ENCODE assay signal across 8 cellular contexts in genomic region chr15:41284425-41285177, GRCh38. TPM values are rescaled to one million over a fixed set of nuclear protein-coding genes. Genes with fewer than 3 reads are reported as not detected.
A peak's percentile ranks its signal among the peaks of the same experiment; 100 is the strongest.
DNase-seq lines count a peak whose midpoint lies in the region; ATAC-seq, FAIRE-seq and TF ChIP-seq lines count a peak whose summit lies in the region.

No MANE protein-coding gene starts in this region.

- TF ChIP-seq CTCF in Loucy (conservative IDR thresholded peaks at IDR 0.05; ENCODE audit: low read length), result no peak
- no peak for TF ChIP-seq CTCF in K562 (IDR thresholded peaks at IDR 0.05 in 2 of 3, conservative IDR thresholded peaks at IDR 0.05 in 1 of 3; ENCODE audit: insufficient read depth in 2 of 3, low read depth in 1 of 3, low read length in 3 of 3)
- TF ChIP-seq CTCF in smooth muscle cell (IDR thresholded peaks at IDR 0.05; ENCODE audit: borderline replicate concordance, insufficient read depth, poor library complexity, severe bottlenecking), result no peak

- peak overlapping the region; percentile 98 for H3K9ac ChIP-seq in Loucy (ENCODE audit: low read depth, low read length, poor library complexity, severe bottlenecking)
- H3K9ac ChIP-seq in K562 (ENCODE audit: insufficient read depth in 1 of 2, low read depth in 2 of 2, low read length in 2 of 2), result peak overlapping the region; percentile 98 to 100
- H3K9ac ChIP-seq in iPS-20b (ENCODE audit: low read depth, low read length), result peak overlapping the region; percentile 99
- H3K9ac ChIP-seq in smooth muscle cell (ENCODE audit: low read depth), result peak overlapping the region; percentile 81

- in situ Hi-C loops in K562 (cut with MboI), result no loop called here

- WGBS in K562 (ENCODE audit: insufficient coverage, low coverage, missing lambda C conversion rate), result 0% methylated on average over 20 of the region's 20 CpGs
- 2% methylated on average over 20 of the region's 20 CpGs for WGBS in smooth muscle cell (ENCODE audit: low lambda C conversion rate)

- TF ChIP-seq RAD21 in K562 (CRISPR knock-in tag; conservative IDR thresholded peaks at IDR 0.05 in 1 of 2, IDR thresholded peaks at IDR 0.05 in 1 of 2), result no peak

- peak; percentile 24 for ATAC-seq in K562
- ATAC-seq in GM19467 (IDR thresholded peaks at IDR 0.05; ENCODE audit: unreplicated experiment), result no peak
- ATAC-seq in HG03139 (IDR thresholded peaks at IDR 0.05; ENCODE audit: unreplicated experiment), result no peak

- intact Hi-C loops in K562 (cut with micrococcal nuclease), result loop anchor here (2.0 to 5.0 kb wide), 2 partner anchors 48 to 52 kb away; partner anchors contain the start of genes NUSAP1 and OIP5

- no peaks in the 10 kb centered on the region for H3K9me2 ChIP-seq in Loucy (replicated peaks; ENCODE audit: low read depth, low read length)

- DNase-seq in DMS 273 (lab: John Stamatoyannopoulos, UW; ENCODE audit: unreplicated experiment), result peak; percentile 40
- DNase-seq in DMS 273 treated with DMSO at 0.1 percent for 48 hours (lab: John Stamatoyannopoulos, UW), result no peak
- peak in 2 of 4 experiments; percentile 46 to 47 for DNase-seq in K562 (ENCODE audit: extremely low read depth in 1 of 4, low spot score in 3 of 4)
- DNase-seq in smooth muscle cell (lab: John Stamatoyannopoulos, UW; ENCODE audit: unreplicated experiment), result no peak

- H3K4me2 ChIP-seq in Loucy (ENCODE audit: low read depth, low read length, poor library complexity, severe bottlenecking), result peak overlapping the region; percentile 69
- H3K4me2 ChIP-seq in K562 (ENCODE audit: insufficient read depth, low read length), result peak overlapping the region; percentile 94
- peak overlapping the region; percentile 98 for H3K4me2 ChIP-seq in smooth muscle cell

- H3K9me3 ChIP-seq in Loucy (ENCODE audit: insufficient read depth, low read depth, low read length) (no peaks in the 10 kb centered on the region), K562 (replicated peaks; ENCODE audit: control insufficient read depth, insufficient read depth, low read depth, low read length) (no peaks in the 10 kb centered on the region), iPS-20b (ENCODE audit: insufficient read depth, low read depth, low read length) (no peaks in the 10 kb centered on the region), smooth muscle cell (replicated peaks; ENCODE audit: low read depth) (no peaks in the 10 kb centered on the region)

- CTCF ChIA-PET in K562 (lab: Yijun Ruan, JAX; ENCODE audit: low intra/inter-chr PET ratio), result no interaction called here

- TSS peak; percentile 48 for BruUV-seq in K562 (replicated peaks; lab: Mats Ljungman, UMichigan)

- H4K20me1 ChIP-seq in Loucy (ENCODE audit: insufficient read depth, low read length, poor library complexity, severe bottlenecking), result peaks cover 52% of the 10 kb centered on the region
- peaks cover 4% of the 10 kb centered on the region; the same call in 1 of the 2 replicates for H4K20me1 ChIP-seq in K562 (replicated peaks; ENCODE audit: control insufficient read depth, insufficient read depth, low read length)
- H4K20me1 ChIP-seq in smooth muscle cell (ENCODE audit: low read depth), result peaks cover 6% of the 10 kb centered on the region

- H3K27ac ChIP-seq in K562 (ENCODE audit: extremely low read depth, low read depth, low read length) (peak overlapping the region; percentile 98), iPS-20b (ENCODE audit: low read length) (peak overlapping the region; percentile 62), smooth muscle cell (ENCODE audit: low read depth) (peak overlapping the region; percentile 88)

- H3K27me3 ChIP-seq in Loucy (ENCODE audit: insufficient read depth, low read length, poor library complexity, severe bottlenecking), result peaks cover 5% of the 10 kb centered on the region
- H3K27me3 ChIP-seq in K562 (ENCODE audit: control insufficient read depth in 2 of 2, insufficient read depth in 2 of 2, low read length in 2 of 2), result no peaks in the 10 kb centered on the region
- no peaks in the 10 kb centered on the region for H3K27me3 ChIP-seq in iPS-20b (ENCODE audit: insufficient read depth, low read length)
- no peaks in the 10 kb centered on the region for H3K27me3 ChIP-seq in smooth muscle cell (ENCODE audit: low read depth)

- no peak for TF ChIP-seq POLR2A in K562 (conservative IDR thresholded peaks at IDR 0.05)

- TF ChIP-seq EP300 in K562 (IDR thresholded peaks at IDR 0.05; ENCODE audit: low read length), result no peak; the same call in 1 of the 2 replicates

- H3K4me3 ChIP-seq in Loucy (ENCODE audit: low read length, poor library complexity, severe bottlenecking) (peak overlapping the region; percentile 90), K562 (peak overlapping the region; percentile 87), iPS-20b (ENCODE audit: low read length) (peak overlapping the region; percentile 98), smooth muscle cell (peak overlapping the region; percentile 89)

- H2AFZ ChIP-seq in Loucy (ENCODE audit: low read length) (peak overlapping the region; percentile 76; the same call in 1 of the 2 replicates), K562 (ENCODE audit: low read depth, low read length) (peak overlapping the region; percentile 94), smooth muscle cell (ENCODE audit: low read depth) (peak overlapping the region; percentile 62)

- no peaks in the 10 kb centered on the region for H3K9me1 ChIP-seq in K562 (ENCODE audit: control insufficient read depth, insufficient read depth, low read length)

- POLR2A ChIA-PET in K562 (lab: Yijun Ruan, JAX), result interaction anchor here (1.1 to 2.1 kb wide), 4 partner anchors 10 to 48 kb away, joined by 3 to 9 read pairs (median 6); partner anchors contain the start of genes NUSAP1 and OIP5

- peaks cover 38% of the 10 kb centered on the region for H3K4me1 ChIP-seq in Loucy (ENCODE audit: insufficient read depth, low read length, poor library complexity, severe bottlenecking)
- H3K4me1 ChIP-seq in K562 (replicated peaks in 1 of 2; ENCODE audit: control insufficient read depth in 2 of 2, insufficient read depth in 2 of 2, low read length in 2 of 2), result peaks cover 8 to 12% of the 10 kb centered on the region in 2 experiments; a peak in 4 of 5 replicates
- peaks cover 5% of the 10 kb centered on the region; the same call in 1 of the 2 replicates for H3K4me1 ChIP-seq in iPS-20b (ENCODE audit: insufficient read depth, low read length)
- peaks cover 12% of the 10 kb centered on the region for H3K4me1 ChIP-seq in smooth muscle cell (ENCODE audit: low read depth)

- H3K79me2 ChIP-seq in Loucy (ENCODE audit: insufficient read depth, low read length) (peaks cover 57% of the 10 kb centered on the region), K562 (ENCODE audit: control insufficient read depth, insufficient read depth, low read length) (peaks cover 53% of the 10 kb centered on the region), smooth muscle cell (ENCODE audit: low read depth) (peaks cover 47% of the 10 kb centered on the region)

- H3F3A ChIP-seq in Loucy (ENCODE audit: low read depth) (no peaks in the 10 kb centered on the region), smooth muscle cell (ENCODE audit: low read depth) (peaks cover 5% of the 10 kb centered on the region)

- peaks cover 25% of the 10 kb centered on the region for H3K36me3 ChIP-seq in Loucy (ENCODE audit: insufficient read depth, low read length)
- peaks cover 58% of the 10 kb centered on the region for H3K36me3 ChIP-seq in K562 (ENCODE audit: control insufficient read depth, insufficient read depth, low read length)
- H3K36me3 ChIP-seq in iPS-20b (ENCODE audit: insufficient read depth, low read depth, low read length), result peaks cover 52% of the 10 kb centered on the region
- peaks cover 7% of the 10 kb centered on the region for H3K36me3 ChIP-seq in smooth muscle cell (ENCODE audit: low read depth)

- peak; percentile 67 for FAIRE-seq in K562 (lab: Jason Lieb, UNC)

RNA-seq across cellular contexts. Expression of gene OIP5, which starts 47.8 kb away (rescaled TPM):
- 6.9 and 9.3 TPM in 2 replicates for total RNA-seq in K562 (2011; cell fraction: chromatin; rRNA removed; ENCODE audit: low replicate concordance)
- 11.2 and 12.8 TPM in 2 replicates for total RNA-seq in K562 (2011; cell fraction: nucleolus; rRNA removed)
- 13.7 and 14.2 TPM in 2 replicates for total RNA-seq in K562 (2011; cell fraction: nucleoplasm; rRNA removed)
- 31.7 and 48.1 TPM in 2 replicates for total RNA-seq in K562 (2014; rRNA removed)
- total RNA-seq in K562 (2014; rRNA removed; fragmentation: Illumina TruSeq; extraction: Trizol), result 35.3 and 42.0 TPM in 2 replicates
- total RNA-seq in K562 (2015; rRNA removed; fragmentation: Illumina TruSeq; extraction: Trizol), result 34.9 and 35.6 TPM in 2 replicates
- 35.7 and 36.1 TPM in 2 replicates for total RNA-seq in K562 (2021)
- 38.0 and 54.8 TPM in 2 replicates for polyA plus RNA-seq in K562 (2011; rRNA removed)
- polyA plus RNA-seq in K562 (2011; cell fraction: cytosol; rRNA removed), result 33.6 and 52.6 TPM in 2 replicates
- 12.2 and 20.1 TPM in 2 replicates for polyA plus RNA-seq in K562 (2011; cell fraction: nucleus; rRNA removed)
- 32.0 and 32.4 TPM in 2 replicates for polyA plus RNA-seq in K562 (2012)
- polyA plus RNA-seq in K562 (2014; fragmentation: Illumina TruSeq; extraction: Trizol), result 21.6 and 27.3 TPM in 2 replicates
- 10 to 100 TPM in 1 of 2 experiments, 1 to 10 TPM in 1; 8.3 to 14.5 TPM for polyA plus RNA-seq in K562 (2014; fragmentation: Nextera tagmentation; extraction: Ambion mirVana)
- polyA plus RNA-seq in K562 (2014; rRNA removed), result 40.2 and 47.9 TPM in 2 replicates
- 16.4 and 18.1 TPM in 2 replicates for polyA minus RNA-seq in K562 (2011; rRNA and poly(A)+ RNA removed)
- polyA minus RNA-seq in K562 (2011; cell fraction: cytosol; rRNA and poly(A)+ RNA removed), result 15.2 and 17.6 TPM in 2 replicates
- 8.1 and 10.9 TPM in 2 replicates for polyA minus RNA-seq in K562 (2011; cell fraction: nucleus; rRNA and poly(A)+ RNA removed)
- total RNA-seq in smooth muscle cell, result 4.2 and 4.9 TPM in 2 replicates
- polyA plus RNA-seq in smooth muscle cell, result 4.3 and 5.6 TPM in 2 replicates

RNA-seq across cellular contexts. Expression of gene NUSAP1, which starts 48.1 kb away (rescaled TPM):
- total RNA-seq in K562 (2011; cell fraction: chromatin; rRNA removed; ENCODE audit: low replicate concordance), result 234 and 251 TPM in 2 replicates
- total RNA-seq in K562 (2011; cell fraction: nucleolus; rRNA removed), result 126 and 136 TPM in 2 replicates
- 128 and 146 TPM in 2 replicates for total RNA-seq in K562 (2011; cell fraction: nucleoplasm; rRNA removed)
- 118 and 119 TPM in 2 replicates for total RNA-seq in K562 (2014; rRNA removed)
- total RNA-seq in K562 (2014; rRNA removed; fragmentation: Illumina TruSeq; extraction: Trizol), result 254 and 285 TPM in 2 replicates
- total RNA-seq in K562 (2015; rRNA removed; fragmentation: Illumina TruSeq; extraction: Trizol), result 254 TPM in 2 replicates
- 143 and 152 TPM in 2 replicates for total RNA-seq in K562 (2021)
- polyA plus RNA-seq in K562 (2011; rRNA removed), result 224 and 266 TPM in 2 replicates
- polyA plus RNA-seq in K562 (2011; cell fraction: cytosol; rRNA removed), result 159 and 162 TPM in 2 replicates
- polyA plus RNA-seq in K562 (2011; cell fraction: nucleus; rRNA removed), result 224 and 229 TPM in 2 replicates
- 135 and 139 TPM in 2 replicates for polyA plus RNA-seq in K562 (2012)
- polyA plus RNA-seq in K562 (2014; fragmentation: Illumina TruSeq; extraction: Trizol), result 203 and 242 TPM in 2 replicates
- polyA plus RNA-seq in K562 (2014; fragmentation: Nextera tagmentation; extraction: Ambion mirVana), result 100 to 1,000 TPM; 194 to 227 TPM
- polyA plus RNA-seq in K562 (2014; rRNA removed), result 157 and 170 TPM in 2 replicates
- 197 and 206 TPM in 2 replicates for polyA minus RNA-seq in K562 (2011; rRNA and poly(A)+ RNA removed)
- polyA minus RNA-seq in K562 (2011; cell fraction: cytosol; rRNA and poly(A)+ RNA removed), result 48.8 and 91.3 TPM in 2 replicates
- 117 and 184 TPM in 2 replicates for polyA minus RNA-seq in K562 (2011; cell fraction: nucleus; rRNA and poly(A)+ RNA removed)
- total RNA-seq in smooth muscle cell, result 20.7 and 39.1 TPM in 2 replicates
- 19.2 and 26.6 TPM in 2 replicates for polyA plus RNA-seq in smooth muscle cell

RNA-seq across cellular contexts. Expression of gene CHP1, which starts 53.5 kb away (rescaled TPM):
- total RNA-seq in K562 (2011; cell fraction: chromatin; rRNA removed; ENCODE audit: low replicate concordance), result 21.4 and 25.8 TPM in 2 replicates
- 10.4 and 15.0 TPM in 2 replicates for total RNA-seq in K562 (2011; cell fraction: nucleolus; rRNA removed)
- 25.0 and 30.4 TPM in 2 replicates for total RNA-seq in K562 (2011; cell fraction: nucleoplasm; rRNA removed)
- total RNA-seq in K562 (2014; rRNA removed) (61.6 and 77.7 TPM in 2 replicates), K562 (2014; rRNA removed; fragmentation: Illumina TruSeq; extraction: Trizol) (63.6 and 68.7 TPM in 2 replicates), K562 (2015; rRNA removed; fragmentation: Illumina TruSeq; extraction: Trizol) (67.6 and 69.3 TPM in 2 replicates), K562 (2021) (74.2 and 82.5 TPM in 2 replicates), smooth muscle cell (89.5 and 142 TPM in 2 replicates)
- polyA plus RNA-seq in K562 (2011; rRNA removed) (49.7 and 71.8 TPM in 2 replicates), K562 (2014; fragmentation: Illumina TruSeq; extraction: Trizol) (67.0 and 67.4 TPM in 2 replicates), K562 (2014; fragmentation: Nextera tagmentation; extraction: Ambion mirVana) (10 to 100 TPM; 75.8 to 83.4 TPM), K562 (2014; rRNA removed) (31.7 and 41.3 TPM in 2 replicates), smooth muscle cell (22.1 and 28.0 TPM in 2 replicates)
- 29.5 and 60.9 TPM in 2 replicates for polyA plus RNA-seq in K562 (2011; cell fraction: cytosol; rRNA removed)
- polyA plus RNA-seq in K562 (2011; cell fraction: nucleus; rRNA removed), result 9.7 and 16.8 TPM in 2 replicates
- polyA plus RNA-seq in K562 (2012), result 56.6 and 61.2 TPM in 2 replicates
- polyA minus RNA-seq in K562 (2011; rRNA and poly(A)+ RNA removed), result 75.5 and 113 TPM in 2 replicates
- 62.4 and 104 TPM in 2 replicates for polyA minus RNA-seq in K562 (2011; cell fraction: cytosol; rRNA and poly(A)+ RNA removed)
- polyA minus RNA-seq in K562 (2011; cell fraction: nucleus; rRNA and poly(A)+ RNA removed), result 5.1 and 9.6 TPM in 2 replicates

RNA-seq across cellular contexts. Expression of gene EXD1, which starts 54.0 kb away (rescaled TPM):
- not detected in 2 replicates for total RNA-seq in K562 (2011; cell fraction: chromatin; rRNA removed; ENCODE audit: low replicate concordance)
- total RNA-seq in K562 (2011; cell fraction: nucleolus; rRNA removed), result not detected in 2 replicates
- not detected in 2 replicates for total RNA-seq in K562 (2011; cell fraction: nucleoplasm; rRNA removed)
- total RNA-seq in K562 (2014; rRNA removed) (not detected in 2 replicates), K562 (2014; rRNA removed; fragmentation: Illumina TruSeq; extraction: Trizol) (not detected in 2 replicates), K562 (2015; rRNA removed; fragmentation: Illumina TruSeq; extraction: Trizol) (not detected in 2 replicates), K562 (2021) (not detected in 2 replicates), smooth muscle cell (0.04 TPM in 1 of 2 replicates, not detected in the other)
- polyA plus RNA-seq in K562 (2011; rRNA removed) (0.03 TPM in 1 of 2 replicates, not detected in the other), K562 (2014; fragmentation: Illumina TruSeq; extraction: Trizol) (not detected in 2 replicates), K562 (2014; fragmentation: Nextera tagmentation; extraction: Ambion mirVana) (not detected), K562 (2014; rRNA removed) (not detected in 2 replicates), smooth muscle cell (0.22 TPM in 1 of 2 replicates, not detected in the other)
- not detected in 2 replicates for polyA plus RNA-seq in K562 (2011; cell fraction: cytosol; rRNA removed)
- not detected in 2 replicates for polyA plus RNA-seq in K562 (2011; cell fraction: nucleus; rRNA removed)
- polyA plus RNA-seq in K562 (2012), result not detected in 2 replicates
- polyA minus RNA-seq in K562 (2011; rRNA and poly(A)+ RNA removed), result not detected in 2 replicates
- polyA minus RNA-seq in K562 (2011; cell fraction: cytosol; rRNA and poly(A)+ RNA removed), result not detected in 2 replicates
- not detected in 2 replicates for polyA minus RNA-seq in K562 (2011; cell fraction: nucleus; rRNA and poly(A)+ RNA removed)
